ENCODE assay signal across 21 cellular contexts in genomic region chr5:15837584-15838289, GRCh38.
DNase-seq lines count a peak whose midpoint lies in the region; ATAC-seq and TF ChIP-seq lines count a peak whose summit lies in the region.
"Had no signal": no experiment of that assay in that cellular context is flagged by ENCODE, and none has a peak within 500 bp of the region (broad histone marks: within the 10 kb centered on the region; RNA-seq: fewer than 3 reads in every experiment).

No MANE protein-coding gene starts in this region.

- H3K36me3 ChIP-seq in liver (ENCODE audit: control insufficient read depth in 4 of 4, insufficient read depth in 3 of 4, low read depth in 1 of 4, low read length in 3 of 4) = no peaks in the 10 kb centered on the region
- no peaks in the 10 kb centered on the region for H3K36me3 ChIP-seq in right lobe of liver
- no peaks in the 10 kb centered on the region for H3K36me3 ChIP-seq in upper lobe of right lung
- H3K36me3 ChIP-seq in OCI-LY7 (ENCODE audit: insufficient read depth, low read length) = no peaks in the 10 kb centered on the region
- H3K36me3 ChIP-seq: BLaER1 treated with 17β-estradiol and CSF1 and Interleukin-3, amounts not matched to agents 10 nM and 100 nM had no signal

- BruUV-seq in OCI-LY7 (replicated peaks; lab: Mats Ljungman, UMichigan) = no TSS peak

- ATAC-seq in right lobe of liver (no peak), left ventricle myocardium superior (peak; percentile 65), upper lobe of right lung (no peak), GM21515 (IDR thresholded peaks at IDR 0.05; ENCODE audit: unreplicated experiment) (no peak)
- ATAC-seq: GM12878, K562 had no signal

- intact Hi-C loops in right lobe of liver (cut with DNase I) = no loop called here
- intact Hi-C loops in left ventricle myocardium superior (cut with micrococcal nuclease) = no loop called here
- intact Hi-C loops in upper lobe of right lung (cut with DNase I) = no loop called here
- intact Hi-C loops in OCI-LY7 (cut with micrococcal nuclease; ENCODE audit: unreplicated experiment) = no loop called here

- H3K27ac ChIP-seq in liver (ENCODE audit: low read depth in 1 of 2, low read length in 2 of 2) (no peak overlapping the region), right lobe of liver (no peak overlapping the region), upper lobe of right lung (no peak overlapping the region), OCI-LY7 (ENCODE audit: low read depth, low read length, poor library complexity, severe bottlenecking) (no peak overlapping the region)
- H3K27ac ChIP-seq: BLaER1 treated with 17β-estradiol and CSF1 and Interleukin-3, amounts not matched to agents 10 nM and 100 nM; GM23248 had no signal

- no peak overlapping the region for H2AFZ ChIP-seq in OCI-LY7 (ENCODE audit: low read length)
- H2AFZ ChIP-seq: GM23248 had no signal

- H3K9me2 ChIP-seq in OCI-LY7 (ENCODE audit: insufficient read depth, low read length) = no peaks in the 10 kb centered on the region

- H3K9me3 ChIP-seq in liver (ENCODE audit: control insufficient read depth in 4 of 4, low read length in 3 of 4) (peaks cover 0 to 2% (median 0%) of the 10 kb centered on the region in 4 donors), right lobe of liver (no peaks in the 10 kb centered on the region), upper lobe of right lung (peaks cover 4% of the 10 kb centered on the region), OCI-LY7 (ENCODE audit: low read length) (no peaks in the 10 kb centered on the region)

- DNase-seq in right lobe of liver (no peak), fibroblast of peridontal ligament (ENCODE audit: extremely low read depth) (peak; percentile 20), left ventricle myocardium superior (no peak), upper lobe of right lung (no peak), OCI-LY7 (ENCODE audit: low spot score) (no peak), iPS-NIHi7 (ENCODE audit: extremely low spot score) (no peak)
- DNase-seq: CD8-positive, alpha-beta memory T cell; DND-41; GDM1; GM23248; NCI-H1048; NCI-H146; NCI-H2081; NCI-H2227 treated with DMSO at 0.1 percent for 48 hours; NCI-H524; SIG-M5 had no signal

- H3K9ac ChIP-seq in liver (ENCODE audit: low read depth in 1 of 2, low read length in 2 of 2) = no peak overlapping the region
- H3K9ac ChIP-seq: BLaER1 treated with 17β-estradiol and CSF1 and Interleukin-3, amounts not matched to agents 10 nM and 100 nM; GM23248 had no signal

- no peak for TF ChIP-seq POLR2A in right lobe of liver (IDR thresholded peaks at IDR 0.05)

- no peak overlapping the region for H3K4me2 ChIP-seq in OCI-LY7 (ENCODE audit: low read length)
- H3K4me2 ChIP-seq: BLaER1 treated with 17β-estradiol and CSF1 and Interleukin-3, amounts not matched to agents 10 nM and 100 nM had no signal

- H3K27me3 ChIP-seq in liver (ENCODE audit: control insufficient read depth in 4 of 4, insufficient read depth in 4 of 4, low read length in 3 of 4) (no peaks in the 10 kb centered on the region), right lobe of liver (no peaks in the 10 kb centered on the region), upper lobe of right lung (no peaks in the 10 kb centered on the region)
- H3K27me3 ChIP-seq: BLaER1 treated with 17β-estradiol and CSF1 and Interleukin-3, amounts not matched to agents 10 nM and 100 nM had no signal

- 35% methylated on average over 1 of the region's 1 CpG for WGBS in liver
- WGBS in right lobe of liver (ENCODE audit: insufficient coverage, low coverage, low lambda C conversion rate, missing lambda C conversion rate) = 0% methylated on average over 1 of the region's 1 CpG

- POLR2A ChIA-PET in OCI-LY7 (lab: Charles Lee) = interaction anchor here (0.6 kb wide), 1 partner anchor 12 kb away, joined by 3 read pairs; no protein-coding TSS in a partner anchor

- CTCF ChIA-PET in OCI-LY7 (lab: Charles Lee; ENCODE audit: unreplicated experiment) = no interaction called here

- H3K4me1 ChIP-seq in liver (ENCODE audit: control insufficient read depth in 4 of 4, insufficient read depth in 4 of 4, low read length in 3 of 4) (no peaks in the 10 kb centered on the region), right lobe of liver (no peaks in the 10 kb centered on the region), upper lobe of right lung (peaks cover 4% of the 10 kb centered on the region), OCI-LY7 (ENCODE audit: insufficient read depth, low read length, poor library complexity, severe bottlenecking) (no peaks in the 10 kb centered on the region)
- H3K4me1 ChIP-seq: BLaER1 treated with 17β-estradiol and CSF1 and Interleukin-3, amounts not matched to agents 10 nM and 100 nM had no signal

- H4K20me1 ChIP-seq in OCI-LY7 (ENCODE audit: insufficient read depth, low read length) = no peaks in the 10 kb centered on the region
- H4K20me1 ChIP-seq: BLaER1 treated with 17β-estradiol and CSF1 and Interleukin-3, amounts not matched to agents 10 nM and 100 nM had no signal

- H3K79me2 ChIP-seq in OCI-LY7 (ENCODE audit: insufficient read depth, low read depth, low read length) = no peaks in the 10 kb centered on the region

- TF ChIP-seq CTCF in liver (IDR thresholded peaks at IDR 0.05; ENCODE audit: low read depth, low read length, missing input control) (no peak), right lobe of liver (IDR thresholded peaks at IDR 0.05) (no peak), upper lobe of right lung (IDR thresholded peaks at IDR 0.05) (no peak), OCI-LY7 (conservative IDR thresholded peaks at IDR 0.05; ENCODE audit: low read length) (no peak)

- TF ChIP-seq RAD21 in liver (IDR thresholded peaks at IDR 0.05) = no peak

- no peak overlapping the region for H3K4me3 ChIP-seq in liver (ENCODE audit: low read depth in 1 of 3, low read length in 3 of 3)
- H3K4me3 ChIP-seq in right lobe of liver = no peak overlapping the region
- H3K4me3 ChIP-seq in upper lobe of right lung = no peak overlapping the region
- no peak overlapping the region for H3K4me3 ChIP-seq in OCI-LY7 (ENCODE audit: low read depth, low read length, poor library complexity, severe bottlenecking)
- H3K4me3 ChIP-seq: BLaER1 treated with 17β-estradiol and CSF1 and Interleukin-3, amounts not matched to agents 10 nM and 100 nM; GM12878; GM23248; K562 had no signal

TF ChIP-seq in liver, 16 proteins besides CTCF, POLR2A, EP300 and RAD21:
- TF ChIP-seq NR2F2 (IDR thresholded peaks at IDR 0.05) (peak; percentile 73), SP1 (IDR thresholded peaks at IDR 0.05) (no peak)
TF ChIP-seq in liver: peak in this region for 1.
